20 cellular contexts compared by ENCODE assay signal in the genomic region with DNA sequence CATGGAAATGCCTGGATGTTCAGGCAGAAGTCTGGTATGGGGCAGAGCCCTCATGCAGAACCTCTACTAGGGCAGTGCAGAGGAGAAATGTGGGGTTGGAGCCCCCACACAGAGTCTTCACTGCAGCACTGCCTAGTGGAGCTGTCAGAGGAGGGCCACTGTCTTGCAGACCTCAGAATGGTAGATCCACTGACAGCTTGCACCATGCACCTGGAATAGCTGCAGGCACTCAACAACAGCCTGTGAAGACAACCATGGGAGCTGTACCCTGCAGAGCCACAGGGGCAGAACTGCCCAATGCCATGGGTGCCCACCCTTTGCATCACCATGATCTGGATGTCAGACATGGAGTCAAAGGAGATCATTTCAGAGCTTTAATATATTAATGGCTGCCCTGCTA. TPM values are rescaled to one million over a fixed set of nuclear protein-coding genes. Genes with fewer than 3 reads are reported as not detected.
DNase-seq lines count a peak whose midpoint lies in the region; ATAC-seq, FAIRE-seq and TF ChIP-seq lines count a peak whose summit lies in the region.
"Had no signal": no experiment of that assay in that cellular context is flagged by ENCODE, and none has a peak within 500 bp of the region (broad histone marks: within the 10 kb centered on the region; RNA-seq: fewer than 3 reads in every experiment).

No MANE protein-coding gene starts in this region.

- H3K4me3 ChIP-seq in bronchial epithelial cell (ENCODE audit: low read depth, low read length) = no peak overlapping the region
- H3K4me3 ChIP-seq in testis = no peak overlapping the region
- H3K4me3 ChIP-seq: BLaER1 treated with 17β-estradiol and CSF1 and Interleukin-3, amounts not matched to agents 10 nM and 100 nM; GM12878 had no signal

- FAIRE-seq in bronchial epithelial cell (lab: Jason Lieb, UNC) = peak; percentile 62
- FAIRE-seq: GM12878, GM19239, H1, HepG2 had no signal

- H3K27me3 ChIP-seq in bronchial epithelial cell (ENCODE audit: control insufficient read depth, insufficient read depth, low read length) (peaks cover 5% of the 10 kb centered on the region), testis (no peaks in the 10 kb centered on the region)

- H3K27ac Mint-ChIP-seq in osteocyte (ENCODE audit: unreplicated experiment) = no peak overlapping the region
- H3K27ac Mint-ChIP-seq: B cell; CD8-positive, alpha-beta T cell; H9 had no signal

- no peak for TF ChIP-seq POLR2A in testis (IDR thresholded peaks at IDR 0.05)

- ATAC-seq in SK-N-SH treated with all-trans-retinoic acid at 6 μM for 48 hours = no peak
- ATAC-seq: CD8-positive, alpha-beta T cell; GM12878; HepG2 had no signal

- peaks cover 7% of the 10 kb centered on the region for H3K4me1 ChIP-seq in testis

- H3K36me3 ChIP-seq in bronchial epithelial cell (ENCODE audit: control insufficient read depth, insufficient read depth, low read length) (no peaks in the 10 kb centered on the region), testis (ENCODE audit: low read depth, missing control alignments) (no peaks in the 10 kb centered on the region)
- H3K36me3 ChIP-seq: BLaER1 treated with 17β-estradiol and CSF1 and Interleukin-3, amounts not matched to agents 10 nM and 100 nM had no signal

- H3K36me3 Mint-ChIP-seq in osteocyte (ENCODE audit: unreplicated experiment) = no peaks in the 10 kb centered on the region
- H3K36me3 Mint-ChIP-seq: CD8-positive, alpha-beta T cell had no signal

- peaks cover 24% of the 10 kb centered on the region for H3K27me3 Mint-ChIP-seq in osteocyte (ENCODE audit: unreplicated experiment)

- no peak overlapping the region for H3K4me3 Mint-ChIP-seq in osteocyte (ENCODE audit: unreplicated experiment)
- H3K4me3 Mint-ChIP-seq: B cell; CD8-positive, alpha-beta T cell; H9 had no signal

- TF ChIP-seq CTCF in bronchial epithelial cell (IDR thresholded peaks at IDR 0.05; ENCODE audit: insufficient read depth, low read length, severe bottlenecking) (no peak), osteocyte (IDR thresholded peaks at IDR 0.05) (no peak), testis (IDR thresholded peaks at IDR 0.05) (no peak)

- intact Hi-C loops in testis (cut with DNase I; ENCODE audit: low total_unique reads) = no loop called here

- H3K9me3 Mint-ChIP-seq in osteocyte (ENCODE audit: unreplicated experiment) = no peaks in the 10 kb centered on the region
- H3K9me3 Mint-ChIP-seq: CD8-positive, alpha-beta T cell; H9 had no signal

- DNase-seq in activated CD8-positive, alpha-beta memory T cell treated with anti-CD3 and anti-CD28 coated beads, Interleukin-2, amount 50 U/mL, for 48 hours = peak; percentile 43
- DNase-seq in activated CD8-positive, alpha-beta memory T cell treated with anti-CD3 and anti-CD28 coated beads, Interleukin-2, amount 50 U/mL, for 4 hours = no peak
- no peak for DNase-seq in bronchial epithelial cell (ENCODE audit: low read depth)
- peak; percentile 68 for DNase-seq in osteocyte (ENCODE audit: extremely low spot score, unreplicated experiment)
- DNase-seq in testis = peak; percentile 6
- no peak for DNase-seq in HK-2 (ENCODE audit: unreplicated experiment)
- DNase-seq: Calu3; CD8-positive, alpha-beta T cell; DMS 273 treated with DMSO at 0.1 percent for 48 hours; DMS53; DND-41; EL; H9 had no signal

- H3K4me1 Mint-ChIP-seq in osteocyte (ENCODE audit: unreplicated experiment) = no peaks in the 10 kb centered on the region

- H3K9me3 ChIP-seq in testis = no peaks in the 10 kb centered on the region

- H3K27ac ChIP-seq in testis = no peak overlapping the region
- H3K27ac ChIP-seq: BLaER1 treated with 17β-estradiol and CSF1 and Interleukin-3, amounts not matched to agents 10 nM and 100 nM had no signal

TF ChIP-seq in SK-N-SH treated with all-trans-retinoic acid at 6 μM for 48 hours, 23 proteins besides CTCF, POLR2A, EP300 and RAD21:
- TF ChIP-seq RARB (CRISPR knock-in tag; IDR thresholded peaks at IDR 0.05) (no peak), PPARA (CRISPR knock-in tag; IDR thresholded peaks at IDR 0.05; ENCODE audit: borderline replicate concordance) (no peak), BACH2 (CRISPR knock-in tag; IDR thresholded peaks at IDR 0.05; ENCODE audit: borderline replicate concordance) (no peak), TOX (CRISPR knock-in tag; IDR thresholded peaks at IDR 0.05; ENCODE audit: borderline replicate concordance) (no peak), CREB5 (CRISPR knock-in tag; IDR thresholded peaks at IDR 0.05; ENCODE audit: low read depth) (no peak), ZFP3 (CRISPR knock-in tag; IDR thresholded peaks at IDR 0.05) (no peak), ZNF565 (CRISPR knock-in tag; conservative IDR thresholded peaks at IDR 0.05; ENCODE audit: low read depth) (no peak)

RNA-seq across cellular contexts. Expression of gene TRIP13, which starts 36.9 kb away (rescaled TPM):
- total RNA-seq in bronchial epithelial cell (0.77 and 1.8 TPM in 2 replicates), osteocyte (4.1 and 6.9 TPM in 2 replicates), testis (10 to 100 TPM; 34.3 to 49.1 TPM)
- 71.6 TPM for polyA plus RNA-seq in testis (ENCODE audit: insufficient read depth, low read depth, low replicate concordance)

RNA-seq across cellular contexts. Expression of gene BRD9, which starts 37.0 kb away (rescaled TPM):
- 36.1 TPM in 2 replicates for total RNA-seq in bronchial epithelial cell
- total RNA-seq in osteocyte = 38.2 and 39.4 TPM in 2 replicates
- total RNA-seq in testis = 100 to 1,000 TPM in 1 of 2 donors, 10 to 100 TPM in 1; 68.6 to 101 TPM
- 51.5 TPM for polyA plus RNA-seq in testis (ENCODE audit: insufficient read depth, low read depth, low replicate concordance)

Comparison
In these comparisons a context has a peak if more than half of its experiments do, and no peak if none do; other contexts are left out.
1. DNase-seq: peak in activated CD8-positive, alpha-beta memory T cell treated with anti-CD3 and anti-CD28 coated beads, Interleukin-2, amount 50 U/mL, for 48 hours (single experiment), osteocyte (single experiment) and testis (single experiment); none in activated CD8-positive, alpha-beta memory T cell treated with anti-CD3 and anti-CD28 coated beads, Interleukin-2, amount 50 U/mL, for 4 hours (single experiment), bronchial epithelial cell (single experiment) and HK-2 (single experiment).